25 cellular contexts compared by ENCODE assay signal in the genomic region with DNA sequence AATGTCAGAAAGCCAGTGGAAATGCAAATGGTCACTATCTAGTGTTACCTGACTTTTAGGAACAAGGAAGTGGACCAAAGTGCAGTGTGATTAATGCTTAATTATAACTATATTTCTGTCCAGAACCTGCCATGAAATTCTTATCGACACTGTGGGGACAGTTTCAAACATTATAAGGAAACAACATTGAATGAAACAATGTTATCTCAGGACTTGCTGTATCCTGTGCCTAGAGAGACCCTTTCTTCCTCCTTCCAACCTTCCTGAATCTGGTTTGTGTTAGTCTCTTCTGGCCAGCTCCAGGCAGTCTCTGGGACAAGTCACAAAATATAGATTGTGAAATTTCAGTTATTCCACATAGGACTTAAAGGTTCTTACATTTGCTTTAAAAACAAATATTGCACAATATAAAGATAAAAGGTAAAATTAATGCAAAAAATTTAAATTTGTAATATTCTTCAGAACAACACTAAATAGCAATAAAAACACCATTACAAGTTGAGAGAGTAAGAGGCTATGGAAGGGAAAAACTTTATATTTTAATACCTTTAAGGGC.
"Had no signal": no experiment of that assay in that cellular context is flagged by ENCODE, and none has a peak within 500 bp of the region (broad histone marks: within the 10 kb centered on the region; RNA-seq: fewer than 3 reads in every experiment).

No MANE protein-coding gene starts in this region.

- H3K4me3 ChIP-seq: ascending aorta, body of pancreas, MG63 had no signal

- H3K36me3 ChIP-seq: ascending aorta, MG63 had no signal

- H3K27me3 ChIP-seq: ascending aorta, body of pancreas, MG63 had no signal

- H3K36me3 Mint-ChIP-seq: activated CD8-positive, alpha-beta memory T cell treated with anti-CD3 and anti-CD28 coated beads, Interleukin-2, amount 10 ng/mL, durations not matched to agents 7 days and 5 days; activated naive CD4-positive, alpha-beta T cell treated with anti-CD3 and anti-CD28 coated beads, Interleukin-2, amount 50 U/mL, for 24 hours had no signal

- H3K4me1 ChIP-seq: ascending aorta, body of pancreas had no signal

- ATAC-seq: activated CD8-positive, alpha-beta memory T cell treated with anti-CD3 and anti-CD28 coated beads, Interleukin-2, amount 10 ng/mL, durations not matched to agents 7 days and 5 days; body of pancreas; PC-3 had no signal

- H3K27ac Mint-ChIP-seq: activated B cell treated with CpG ODN at 0.5 μM for 24 hours; activated CD4-positive, alpha-beta T cell treated with anti-CD3 and anti-CD28 coated beads, Interleukin-2, amount 10 ng/mL, durations not matched to agents 24 days and 14 days; activated CD8-positive, alpha-beta memory T cell treated with anti-CD3 and anti-CD28 coated beads, Interleukin-2, amount 10 ng/mL, durations not matched to agents 7 days and 5 days; activated naive CD4-positive, alpha-beta T cell treated with anti-CD3 and anti-CD28 coated beads, Interleukin-2, amount 50 U/mL, for 24 hours; activated T-cell treated with anti-CD3 and anti-CD28 coated beads, Interleukin-2, amount 50 U/mL, for 24 hours; activated T-helper 1 cell treated with anti-CD3 and anti-CD28 coated beads, Interleukin-12 subunit alpha, Interleukin-12 subunit beta, Interleukin-2, Interleukin-4 antibody, amounts not matched to agents 30 ng/mL and 10 ng/mL and 1 ng/mL, durations not matched to agents 14 hours and 24 hours and 36 hours; T-helper 1 cell treated with Interleukin-12 subunit alpha and Interleukin-12 subunit beta and Interleukin-4 antibody, amounts not matched to agents 30 μg/mL and 1 μg/mL, for 36 hours had no signal

- H3K27me3 Mint-ChIP-seq: activated naive CD4-positive, alpha-beta T cell treated with anti-CD3 and anti-CD28 coated beads, Interleukin-2, amount 50 U/mL, for 24 hours had no signal

- H3K27ac ChIP-seq: ascending aorta, body of pancreas had no signal

- H3K9me3 Mint-ChIP-seq: activated B cell treated with CpG ODN at 0.5 μM for 24 hours; activated naive CD4-positive, alpha-beta T cell treated with anti-CD3 and anti-CD28 coated beads, Interleukin-2, amount 50 U/mL, for 24 hours; activated T-cell treated with anti-CD3 and anti-CD28 coated beads, Interleukin-2, amount 50 U/mL, for 24 hours; activated T-helper 1 cell treated with anti-CD3 and anti-CD28 coated beads, Interleukin-12 subunit alpha, Interleukin-12 subunit beta, Interleukin-2, Interleukin-4 antibody, amounts not matched to agents 30 ng/mL and 10 ng/mL and 1 ng/mL, durations not matched to agents 14 hours and 24 hours and 36 hours; T-helper 1 cell treated with Interleukin-12 subunit alpha and Interleukin-12 subunit beta and Interleukin-4 antibody, amounts not matched to agents 30 μg/mL and 1 μg/mL, for 36 hours had no signal

- H3K4me1 Mint-ChIP-seq: activated B cell treated with CpG ODN at 0.5 μM for 24 hours; activated CD4-positive, alpha-beta T cell treated with anti-CD3 and anti-CD28 coated beads, Interleukin-2, amount 10 ng/mL, durations not matched to agents 24 days and 14 days; activated CD8-positive, alpha-beta memory T cell treated with anti-CD3 and anti-CD28 coated beads, Interleukin-2, amount 10 ng/mL, durations not matched to agents 7 days and 5 days had no signal

- H3K4me3 Mint-ChIP-seq: activated B cell treated with CpG ODN at 0.5 μM for 24 hours; activated CD4-positive, alpha-beta T cell treated with anti-CD3 and anti-CD28 coated beads, Interleukin-2, amount 10 ng/mL, durations not matched to agents 24 days and 14 days; activated CD8-positive, alpha-beta memory T cell treated with anti-CD3 and anti-CD28 coated beads, Interleukin-2, amount 10 ng/mL, durations not matched to agents 7 days and 5 days; activated naive CD4-positive, alpha-beta T cell treated with anti-CD3 and anti-CD28 coated beads, Interleukin-2, amount 50 U/mL, for 24 hours; activated T-cell treated with anti-CD3 and anti-CD28 coated beads, Interleukin-2, amount 50 U/mL, for 24 hours; activated T-helper 1 cell treated with anti-CD3 and anti-CD28 coated beads, Interleukin-12 subunit alpha, Interleukin-12 subunit beta, Interleukin-2, Interleukin-4 antibody, amounts not matched to agents 30 ng/mL and 10 ng/mL and 1 ng/mL, durations not matched to agents 14 hours and 24 hours and 36 hours; T-helper 1 cell treated with Interleukin-12 subunit alpha and Interleukin-12 subunit beta and Interleukin-4 antibody, amounts not matched to agents 30 μg/mL and 1 μg/mL, for 36 hours had no signal

- H3K9me3 ChIP-seq: ascending aorta, body of pancreas, MG63 had no signal

- DNase-seq: activated B cell treated with CpG ODN at 0.5 μM for 24 hours; activated CD4-positive, alpha-beta T cell treated with anti-CD3 and anti-CD28 coated beads for 1 hour; activated CD4-positive, alpha-beta T cell treated with anti-CD3 and anti-CD28 coated beads, Interleukin-2, amount 10 ng/mL, durations not matched to agents 24 days and 14 days; activated CD4-positive, alpha-beta T cell treated with anti-CD3 and anti-CD28 coated beads, Interleukin-2, amount 50 U/mL, for 48 hours; activated CD8-positive, alpha-beta memory T cell treated with anti-CD3 and anti-CD28 coated beads, Interleukin-2, amount 10 ng/mL, durations not matched to agents 7 days and 5 days; activated effector memory CD4-positive, alpha-beta T cell treated with Interleukin-2 at 50 U/mL for 16 hours; activated naive CD4-positive, alpha-beta T cell; activated T-cell treated with anti-CD3 and anti-CD28 coated beads, Interleukin-2, amount 50 U/mL, for 24 hours; amniotic stem cell; body of pancreas; central memory CD4-positive, alpha-beta T cell; MG63; MV-4-11; NCI-H1105; NCI-H1436; NCI-H1694 treated with DMSO at 0.1 percent for 48 hours; NCI-H2081; NCI-H446; NCI-H524; PC-3; SHP77 treated with DMSO at 0.1 percent for 48 hours had no signal
